Comparison of ENCODE assay signal across 17 cellular contexts in genomic region chr18:23634692-23635091, GRCh38. TPM values are rescaled to one million over a fixed set of nuclear protein-coding genes. Genes with fewer than 3 reads are reported as not detected.
"Had no signal": no experiment of that assay in that cellular context is flagged by ENCODE, and none has a peak within 500 bp of the region (broad histone marks: within the 10 kb centered on the region; RNA-seq: fewer than 3 reads in every experiment).

No MANE protein-coding gene starts in this region.

- H3K4me3 Mint-ChIP-seq: activated naive CD8-positive, alpha-beta T cell treated with anti-CD3 and anti-CD28 coated beads, Interleukin-2, amount 10 ng/mL, durations not matched to agents 7 days and 5 days; nephron progenitor cell; stimulated activated naive B cell treated with anti-CD40 and anti-IgM and Interleukin-4, amounts not matched to agents 10 μg/mL and 1 μg/mL and 100 μg/mL, for 72 hours; T-helper 1 cell treated with Interleukin-12 subunit alpha and Interleukin-12 subunit beta and Interleukin-4 antibody, amounts not matched to agents 30 μg/mL and 1 μg/mL, for 36 hours had no signal

- H3K27ac Mint-ChIP-seq: activated naive CD8-positive, alpha-beta T cell treated with anti-CD3 and anti-CD28 coated beads, Interleukin-2, amount 10 ng/mL, durations not matched to agents 7 days and 5 days; nephron progenitor cell; stimulated activated naive B cell treated with anti-CD40 and anti-IgM and Interleukin-4, amounts not matched to agents 10 μg/mL and 1 μg/mL and 100 μg/mL, for 72 hours; T-helper 1 cell treated with Interleukin-12 subunit alpha and Interleukin-12 subunit beta and Interleukin-4 antibody, amounts not matched to agents 30 μg/mL and 1 μg/mL, for 36 hours had no signal

- ATAC-seq: gastrocnemius medialis; heart right ventricle; right lobe of liver; stimulated activated naive B cell treated with anti-CD40 and anti-IgM and Interleukin-4, amounts not matched to agents 10 μg/mL and 1 μg/mL and 100 μg/mL, for 72 hours; upper lobe of right lung had no signal

- H3K4me3 ChIP-seq: gastrocnemius medialis, heart right ventricle, left ventricle myocardium inferior, prostate gland, right lobe of liver, spleen, suprapubic skin, upper lobe of right lung had no signal

- H3K27ac ChIP-seq: gastrocnemius medialis, heart right ventricle, left ventricle myocardium inferior, prostate gland, right lobe of liver, spleen, suprapubic skin, upper lobe of right lung had no signal

- H3K9me3 ChIP-seq: gastrocnemius medialis, heart right ventricle, left ventricle myocardium inferior, prostate gland, right lobe of liver, spleen, suprapubic skin, upper lobe of right lung had no signal

- H3K4me1 ChIP-seq: gastrocnemius medialis, left ventricle myocardium inferior, prostate gland, spleen, upper lobe of right lung had no signal

- H3K9me3 Mint-ChIP-seq: activated naive CD8-positive, alpha-beta T cell treated with anti-CD3 and anti-CD28 coated beads, Interleukin-2, amount 10 ng/mL, durations not matched to agents 7 days and 5 days; nephron progenitor cell; stimulated activated naive B cell treated with anti-CD40 and anti-IgM and Interleukin-4, amounts not matched to agents 10 μg/mL and 1 μg/mL and 100 μg/mL, for 72 hours; T-helper 1 cell treated with Interleukin-12 subunit alpha and Interleukin-12 subunit beta and Interleukin-4 antibody, amounts not matched to agents 30 μg/mL and 1 μg/mL, for 36 hours had no signal

- H3K27me3 ChIP-seq: gastrocnemius medialis, heart right ventricle, right lobe of liver, spleen, suprapubic skin, upper lobe of right lung had no signal

- H3K36me3 ChIP-seq: gastrocnemius medialis, prostate gland, right lobe of liver, spleen, suprapubic skin, upper lobe of right lung had no signal

- H3K4me1 Mint-ChIP-seq: stimulated activated naive B cell treated with anti-CD40 and anti-IgM and Interleukin-4, amounts not matched to agents 10 μg/mL and 1 μg/mL and 100 μg/mL, for 72 hours had no signal

- DNase-seq: activated CD4-positive, alpha-beta T cell treated with anti-CD3 and anti-CD28 coated beads, Interleukin-2, amount 50 U/mL, for 4 hours; activated naive CD8-positive, alpha-beta T cell treated with anti-CD3 and anti-CD28 coated beads, Interleukin-2, amount 10 ng/mL, durations not matched to agents 7 days and 5 days; aorta; gastrocnemius medialis; heart right ventricle; kidney; left ventricle myocardium inferior; mesenchymal stem cell; nephron progenitor cell; right lobe of liver; spleen; stimulated activated CD4-positive, alpha-beta T cell treated with anti-CD3 and anti-CD28 coated beads, Interleukin-1b, Interleukin-23, amount 100 ng/mL, for 48 hours; stimulated activated naive B cell treated with anti-CD40 and anti-IgM and Interleukin-4, amounts not matched to agents 10 μg/mL and 1 μg/mL and 100 μg/mL, for 72 hours; upper lobe of right lung had no signal

- H3K36me3 Mint-ChIP-seq: activated naive CD8-positive, alpha-beta T cell treated with anti-CD3 and anti-CD28 coated beads, Interleukin-2, amount 10 ng/mL, durations not matched to agents 7 days and 5 days; stimulated activated naive B cell treated with anti-CD40 and anti-IgM and Interleukin-4, amounts not matched to agents 10 μg/mL and 1 μg/mL and 100 μg/mL, for 72 hours had no signal

RNA-seq across cellular contexts. Expression of gene ANKRD29, which starts 28.0 kb away (rescaled TPM):
- total RNA-seq: activated naive CD8-positive, alpha-beta T cell treated with anti-CD3 and anti-CD28 coated beads, Interleukin-2, amount 10 ng/mL, durations not matched to agents 7 days and 5 days had no signal
